8 cellular contexts compared by ENCODE assay signal in the genomic region with DNA sequence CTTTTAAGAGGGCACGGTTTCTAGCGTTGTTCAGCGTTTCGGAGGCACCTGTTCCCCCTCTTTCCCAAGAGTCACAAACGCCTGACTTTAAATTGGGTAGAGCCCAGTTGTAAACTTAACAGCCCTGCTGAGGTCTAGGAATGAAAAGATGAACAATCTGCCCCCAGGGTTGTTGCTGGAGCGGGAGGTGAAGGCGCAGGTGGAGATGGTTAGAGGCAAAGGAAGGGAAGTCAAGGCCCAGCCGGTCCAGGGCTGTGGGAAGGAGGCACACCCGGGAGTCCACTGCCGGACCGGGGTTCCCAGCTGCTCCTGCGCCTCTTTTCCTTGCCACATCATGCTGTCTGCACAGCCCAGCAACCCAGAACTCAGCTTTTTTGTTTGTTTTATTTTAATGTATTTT.
A peak's percentile ranks its signal among the peaks of the same experiment; 100 is the strongest.
DNase-seq lines count a peak whose midpoint lies in the region; ATAC-seq lines count a peak whose summit lies in the region.

No MANE protein-coding gene starts in this region.

- H3K9me3 ChIP-seq in iPS-20b (ENCODE audit: insufficient read depth, low read depth, low read length) = no peaks in the 10 kb centered on the region

- ATAC-seq in stimulated activated naive B cell treated with anti-CD40 and anti-IgM and Interleukin-4, amounts not matched to agents 10 μg/mL and 1 μg/mL and 100 μg/mL, for 72 hours (replicated peaks) = no peak
- ATAC-seq in HG02759 (IDR thresholded peaks at IDR 0.05; ENCODE audit: unreplicated experiment) = no peak

- H3K36me3 ChIP-seq in iPS-20b (ENCODE audit: insufficient read depth, low read depth, low read length) = peaks cover 5% of the 10 kb centered on the region; the same call in 1 of the 2 replicates

- H3K27me3 Mint-ChIP-seq in activated naive CD8-positive, alpha-beta T cell = no peaks in the 10 kb centered on the region
- H3K27me3 Mint-ChIP-seq in stimulated activated naive B cell treated with anti-CD40 and anti-IgM and Interleukin-4, amounts not matched to agents 10 μg/mL and 1 μg/mL and 100 μg/mL, for 72 hours = peaks cover 5% of the 10 kb centered on the region in 2 donors

- DNase-seq in DMS 273 (lab: John Stamatoyannopoulos, UW; ENCODE audit: unreplicated experiment) (peak; percentile 35), DMS 273 treated with DMSO at 0.1 percent for 48 hours (lab: John Stamatoyannopoulos, UW) (no peak), NCI-H1436 (lab: John Stamatoyannopoulos, UW) (no peak)
- DNase-seq in stimulated activated naive B cell treated with anti-CD40 and anti-IgM and Interleukin-4, amounts not matched to agents 10 μg/mL and 1 μg/mL and 100 μg/mL, for 72 hours = no peak
- DNase-seq in stimulated activated naive CD4-positive, alpha-beta T cell (lab: John Stamatoyannopoulos, UW) = no peak

- H3K4me1 Mint-ChIP-seq in activated naive CD8-positive, alpha-beta T cell (ENCODE audit: low read depth) = peaks cover 38% of the 10 kb centered on the region
- peaks cover 25 to 37% of the 10 kb centered on the region in 2 donors for H3K4me1 Mint-ChIP-seq in stimulated activated naive B cell treated with anti-CD40 and anti-IgM and Interleukin-4, amounts not matched to agents 10 μg/mL and 1 μg/mL and 100 μg/mL, for 72 hours

- H3K27me3 ChIP-seq in iPS-20b (ENCODE audit: insufficient read depth, low read length) = peaks cover 31% of the 10 kb centered on the region

- no peaks in the 10 kb centered on the region for H3K36me3 Mint-ChIP-seq in activated naive CD8-positive, alpha-beta T cell
- H3K36me3 Mint-ChIP-seq in stimulated activated naive B cell treated with anti-CD40 and anti-IgM and Interleukin-4, amounts not matched to agents 10 μg/mL and 1 μg/mL and 100 μg/mL, for 72 hours = peaks cover 3 to 5% of the 10 kb centered on the region in 2 donors

- H3K27ac Mint-ChIP-seq in activated naive CD8-positive, alpha-beta T cell = peak overlapping the region; percentile 28
- no peak overlapping the region for H3K27ac Mint-ChIP-seq in stimulated activated naive B cell treated with anti-CD40 and anti-IgM and Interleukin-4, amounts not matched to agents 10 μg/mL and 1 μg/mL and 100 μg/mL, for 72 hours

- H3K9ac ChIP-seq in iPS-20b (ENCODE audit: low read depth, low read length) = peak overlapping the region; percentile 74; the same call in 1 of the 2 replicates

- H3K4me3 Mint-ChIP-seq in activated naive CD8-positive, alpha-beta T cell = peak overlapping the region; percentile 91
- H3K4me3 Mint-ChIP-seq in stimulated activated naive B cell treated with anti-CD40 and anti-IgM and Interleukin-4, amounts not matched to agents 10 μg/mL and 1 μg/mL and 100 μg/mL, for 72 hours = peak overlapping the region; percentile 86 to 91

- peaks cover 5% of the 10 kb centered on the region; the same call in 1 of the 2 replicates for H3K4me1 ChIP-seq in iPS-20b (ENCODE audit: insufficient read depth, low read length)

- no peak overlapping the region for H3K27ac ChIP-seq in iPS-20b (ENCODE audit: low read length)

- H3K4me3 ChIP-seq in iPS-20b (ENCODE audit: low read length) = peak overlapping the region; percentile 82

- H3K9me3 Mint-ChIP-seq in activated naive CD8-positive, alpha-beta T cell (ENCODE audit: low read depth) = no peaks in the 10 kb centered on the region
- H3K9me3 Mint-ChIP-seq in stimulated activated naive B cell treated with anti-CD40 and anti-IgM and Interleukin-4, amounts not matched to agents 10 μg/mL and 1 μg/mL and 100 μg/mL, for 72 hours = no peaks in the 10 kb centered on the region
